ENCODE assay signal across 22 cellular contexts in the genomic region with DNA sequence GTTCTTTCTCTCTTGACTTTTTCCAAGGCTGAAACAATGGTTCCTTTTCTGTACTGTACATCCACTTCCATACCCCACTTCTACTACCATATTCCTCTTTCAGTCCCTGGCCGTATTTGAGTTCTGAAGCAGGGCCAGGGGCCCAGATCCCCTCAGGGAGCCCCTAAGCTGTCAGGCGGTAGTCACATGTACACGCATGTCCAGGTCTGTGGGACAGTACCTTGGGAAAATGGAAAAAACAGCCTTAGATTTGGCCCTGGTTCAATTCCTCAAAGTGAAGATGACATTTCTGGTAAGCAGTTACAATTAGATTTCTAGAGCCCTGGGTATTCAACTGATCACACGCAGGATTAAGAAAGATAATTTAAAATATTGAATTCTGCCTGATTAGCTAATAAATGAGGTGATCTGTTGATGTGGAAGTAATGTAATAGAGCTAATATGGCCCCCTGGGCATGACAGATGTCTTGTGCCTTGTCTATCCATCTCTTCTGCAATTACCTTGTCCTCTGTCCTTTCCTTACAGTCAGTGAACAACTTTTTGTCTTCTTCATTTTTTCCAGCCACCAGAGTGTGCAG. TPM values are rescaled to one million over a fixed set of nuclear protein-coding genes. Genes with fewer than 3 reads are reported as not detected.
DNase-seq lines count a peak whose midpoint lies in the region; ATAC-seq and TF ChIP-seq lines count a peak whose summit lies in the region.
"Had no signal": no experiment of that assay in that cellular context is flagged by ENCODE, and none has a peak within 500 bp of the region (broad histone marks: within the 10 kb centered on the region; RNA-seq: fewer than 3 reads in every experiment).

No MANE protein-coding gene starts in this region.

- CTCF ChIA-PET in T-cell (lab: Charles Lee) = no interaction called here

- no peak for TF ChIP-seq CTCF in glutamatergic neuron (IDR thresholded peaks at IDR 0.05; ENCODE audit: partially characterized antibody, unreplicated experiment)

- DNase-seq in glutamatergic neuron (no peak), HT-29 (ENCODE audit: low spot score) (no peak), T-cell (no peak)
- no peak for DNase-seq in activated CD8-positive, alpha-beta memory T cell treated with anti-CD3 and anti-CD28 coated beads, Interleukin-2, amount 50 U/mL, for 48 hours
- DNase-seq: 8988T; ACHN; C1 segment of cervical spinal cord; CD4-positive, alpha-beta memory T cell; CD4-positive, CD25-positive, alpha-beta regulatory T cell; CD8-positive, alpha-beta memory T cell; COR-L47; DMS 273 treated with DMSO at 0.1 percent for 48 hours; DMS153; DMS53; DMS79; DND-41; EL; GDM1 had no signal

- H3K36me3 ChIP-seq in BLaER1 treated with 17β-estradiol and CSF1 and Interleukin-3, amounts not matched to agents 10 nM and 100 nM = peaks cover 0 to 25% (median 0%) of the 10 kb centered on the region in 11 experiments; a peak in 4 of 22 replicates

- no peaks in the 10 kb centered on the region for H3K9me3 Mint-ChIP-seq in glutamatergic neuron (ENCODE audit: unreplicated experiment)
- H3K9me3 Mint-ChIP-seq in T-cell = no peaks in the 10 kb centered on the region
- H3K9me3 Mint-ChIP-seq: CD4-positive, alpha-beta memory T cell; CD4-positive, CD25-positive, alpha-beta regulatory T cell had no signal

- no peaks in the 10 kb centered on the region for H4K20me1 ChIP-seq in BLaER1 treated with 17β-estradiol and CSF1 and Interleukin-3, amounts not matched to agents 10 nM and 100 nM

- ATAC-seq in SK-N-SH treated with all-trans-retinoic acid at 6 μM for 48 hours (no peak), T-cell (replicated peaks in 1 of 4) (no peak)
- ATAC-seq: GM12878 had no signal

- no peaks in the 10 kb centered on the region for H3K27me3 ChIP-seq in BLaER1 treated with 17β-estradiol and CSF1 and Interleukin-3, amounts not matched to agents 10 nM and 100 nM

- 0 out of 22 replicates have a peak overlapping the region, but pooled peaks of 2 of the 11 experiments have one; percentile 21 to 32 for H3K4me2 ChIP-seq in BLaER1 treated with 17β-estradiol and CSF1 and Interleukin-3, amounts not matched to agents 10 nM and 100 nM

- H3K27ac Mint-ChIP-seq in glutamatergic neuron (ENCODE audit: unreplicated experiment) = peak overlapping the region; percentile 16
- H3K27ac Mint-ChIP-seq in T-cell = no peak overlapping the region
- H3K27ac Mint-ChIP-seq: CD4-positive, alpha-beta memory T cell; CD4-positive, CD25-positive, alpha-beta regulatory T cell; CD8-positive, alpha-beta memory T cell had no signal

- H3K4me3 Mint-ChIP-seq in glutamatergic neuron (ENCODE audit: unreplicated experiment) (peak overlapping the region; percentile 7), T-cell (no peak overlapping the region)
- H3K4me3 Mint-ChIP-seq: CD14-positive monocyte; CD4-positive, alpha-beta memory T cell; CD4-positive, CD25-positive, alpha-beta regulatory T cell; CD8-positive, alpha-beta memory T cell had no signal

- H3K27me3 Mint-ChIP-seq in glutamatergic neuron (ENCODE audit: unreplicated experiment) = peaks cover 3% of the 10 kb centered on the region
- H3K27me3 Mint-ChIP-seq in T-cell = no peaks in the 10 kb centered on the region
- H3K27me3 Mint-ChIP-seq: CD4-positive, CD25-positive, alpha-beta regulatory T cell had no signal

- H3K4me1 ChIP-seq in BLaER1 treated with 17β-estradiol and CSF1 and Interleukin-3, amounts not matched to agents 10 nM and 100 nM = peaks cover 9 to 36% (median 20%) of the 10 kb centered on the region in 10 experiments

- H3K4me1 Mint-ChIP-seq in glutamatergic neuron (ENCODE audit: low read depth, unreplicated experiment) (peaks cover 6% of the 10 kb centered on the region), T-cell (no peaks in the 10 kb centered on the region)
- H3K4me1 Mint-ChIP-seq: CD8-positive, alpha-beta memory T cell had no signal

- no peaks in the 10 kb centered on the region for H3K36me3 Mint-ChIP-seq in glutamatergic neuron (ENCODE audit: unreplicated experiment)
- peaks cover 2% of the 10 kb centered on the region for H3K36me3 Mint-ChIP-seq in T-cell

- peak overlapping the region in 6 of 11 experiments; percentile 7 to 48 (median 36); a peak in 7 of 22 replicates for H3K27ac ChIP-seq in BLaER1 treated with 17β-estradiol and CSF1 and Interleukin-3, amounts not matched to agents 10 nM and 100 nM

- no peak overlapping the region for H3K4me3 ChIP-seq in BLaER1 treated with 17β-estradiol and CSF1 and Interleukin-3, amounts not matched to agents 10 nM and 100 nM
- H3K4me3 ChIP-seq: GM12878 had no signal

- no peak overlapping the region for H3K9ac ChIP-seq in BLaER1 treated with 17β-estradiol and CSF1 and Interleukin-3, amounts not matched to agents 10 nM and 100 nM

- POLR2A ChIA-PET in T-cell (lab: Charles Lee) = no interaction called here

- peaks cover 0 to 57% (median 16%) of the 10 kb centered on the region in 11 experiments; a peak in 19 of 22 replicates for H3K9me3 ChIP-seq in BLaER1 treated with 17β-estradiol and CSF1 and Interleukin-3, amounts not matched to agents 10 nM and 100 nM (replicated peaks in 1 of 11)

TF ChIP-seq in SK-N-SH treated with all-trans-retinoic acid at 6 μM for 48 hours, 23 proteins besides CTCF, POLR2A, EP300 and RAD21:
- TF ChIP-seq TOX (CRISPR knock-in tag; IDR thresholded peaks at IDR 0.05; ENCODE audit: borderline replicate concordance) (no peak), TCF4 (CRISPR knock-in tag; IDR thresholded peaks at IDR 0.05; ENCODE audit: borderline replicate concordance) (peak; percentile 85; the same call in 1 of the 2 replicates), SNAI2 (CRISPR knock-in tag; IDR thresholded peaks at IDR 0.05) (peak; percentile 46; the same call in 1 of the 2 replicates)
- TF ChIP-seq, protein P1, sequence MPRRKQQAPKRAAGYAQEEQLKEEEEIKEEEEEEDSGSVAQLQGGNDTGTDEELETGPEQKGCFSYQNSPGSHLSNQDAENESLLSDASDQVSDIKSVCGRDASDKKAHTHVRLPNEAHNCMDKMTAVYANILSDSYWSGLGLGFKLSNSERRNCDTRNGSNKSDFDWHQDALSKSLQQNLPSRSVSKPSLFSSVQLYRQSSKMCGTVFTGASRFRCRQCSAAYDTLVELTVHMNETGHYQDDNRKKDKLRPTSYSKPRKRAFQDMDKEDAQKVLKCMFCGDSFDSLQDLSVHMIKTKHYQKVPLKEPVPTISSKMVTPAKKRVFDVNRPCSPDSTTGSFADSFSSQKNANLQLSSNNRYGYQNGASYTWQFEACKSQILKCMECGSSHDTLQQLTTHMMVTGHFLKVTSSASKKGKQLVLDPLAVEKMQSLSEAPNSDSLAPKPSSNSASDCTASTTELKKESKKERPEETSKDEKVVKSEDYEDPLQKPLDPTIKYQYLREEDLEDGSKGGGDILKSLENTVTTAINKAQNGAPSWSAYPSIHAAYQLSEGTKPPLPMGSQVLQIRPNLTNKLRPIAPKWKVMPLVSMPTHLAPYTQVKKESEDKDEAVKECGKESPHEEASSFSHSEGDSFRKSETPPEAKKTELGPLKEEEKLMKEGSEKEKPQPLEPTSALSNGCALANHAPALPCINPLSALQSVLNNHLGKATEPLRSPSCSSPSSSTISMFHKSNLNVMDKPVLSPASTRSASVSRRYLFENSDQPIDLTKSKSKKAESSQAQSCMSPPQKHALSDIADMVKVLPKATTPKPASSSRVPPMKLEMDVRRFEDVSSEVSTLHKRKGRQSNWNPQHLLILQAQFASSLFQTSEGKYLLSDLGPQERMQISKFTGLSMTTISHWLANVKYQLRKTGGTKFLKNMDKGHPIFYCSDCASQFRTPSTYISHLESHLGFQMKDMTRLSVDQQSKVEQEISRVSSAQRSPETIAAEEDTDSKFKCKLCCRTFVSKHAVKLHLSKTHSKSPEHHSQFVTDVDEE (CRISPR knock-in tag; IDR thresholded peaks at IDR 0.05) = peak; percentile 91

RNA-seq across cellular contexts. Expression of a gene that starts 44.4 kb away (rescaled TPM):
- total RNA-seq in glutamatergic neuron (ENCODE audit: unreplicated experiment) = 54.2 TPM
- 64.9 and 72.1 TPM in 2 replicates for total RNA-seq in HT-29 (2014; rRNA removed; shearing (Covaris generic))
- total RNA-seq in T-cell = 10 to 100 TPM; 25.9 to 39.4 (median 29.7) TPM
